16 cellular contexts compared by ENCODE assay signal in the genomic region with DNA sequence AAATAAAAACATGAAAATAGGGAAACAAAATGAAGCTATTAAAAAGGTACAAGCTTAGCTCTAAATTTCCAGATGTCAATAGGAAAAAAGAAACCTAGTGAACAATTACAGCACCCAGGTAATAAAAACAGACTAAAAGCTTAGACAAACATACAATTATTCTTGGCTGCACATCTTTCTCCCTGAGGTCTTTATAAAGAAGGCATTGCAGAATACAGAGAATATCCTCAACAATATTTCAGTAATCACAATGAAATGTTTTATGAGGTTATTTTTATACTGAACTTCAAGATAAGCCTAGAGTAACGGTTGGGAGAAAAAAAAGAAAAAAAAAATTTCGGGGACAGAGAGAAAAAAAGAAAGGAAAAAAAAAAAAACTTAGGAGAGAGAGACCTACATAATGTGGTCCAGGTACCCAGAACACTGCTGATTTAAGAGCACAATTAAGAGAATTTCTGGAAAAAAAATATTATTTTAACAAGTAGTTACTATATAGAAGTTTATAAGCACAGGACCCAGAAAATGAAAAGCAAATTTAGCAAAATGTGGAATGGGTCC. TPM values are rescaled to one million over a fixed set of nuclear protein-coding genes. Genes with fewer than 3 reads are reported as not detected.
DNase-seq lines count a peak whose midpoint lies in the region; ATAC-seq and TF ChIP-seq lines count a peak whose summit lies in the region.
"Had no signal": no experiment of that assay in that cellular context is flagged by ENCODE, and none has a peak within 500 bp of the region (broad histone marks: within the 10 kb centered on the region; RNA-seq: fewer than 3 reads in every experiment).

No MANE protein-coding gene starts in this region.

- peaks cover 100% of the 10 kb centered on the region for H3K79me2 ChIP-seq in GM23248 (ENCODE audit: insufficient read depth)

- intact Hi-C loops in CD4-positive, alpha-beta T cell (cut with DNase I, micrococcal nuclease), result loop anchor here in 1 of 2 experiments (2.0 kb wide), 1 partner anchor 14 kb away; no protein-coding TSS in a partner anchor

- no peaks in the 10 kb centered on the region for H3K9me3 ChIP-seq in CD4-positive, alpha-beta T cell (ENCODE audit: control insufficient read depth, low read length)
- H3K9me3 ChIP-seq in GM23248 (ENCODE audit: low read depth), result no peaks in the 10 kb centered on the region
- no peaks in the 10 kb centered on the region for H3K9me3 ChIP-seq in adipocyte (ENCODE audit: control insufficient read depth, low read length)
- H3K9me3 ChIP-seq: right atrium auricular region had no signal

- WGBS in GM23248 (ENCODE audit: low coverage in 1 of 2, low lambda C conversion rate in 2 of 2, missing lambda C conversion rate in 2 of 2), 2 experiments, result 13 to 17% methylated on average over 2 of the region's 2 CpGs

- POLR2A ChIA-PET in CD4-positive, alpha-beta T cell (lab: Charles Lee), result interaction anchor here (0.8 kb wide), 1 partner anchor 26 kb away, joined by 3 read pairs; a partner anchor contains a TSS

- H2AFZ ChIP-seq in GM23248, result no peak overlapping the region

- H3K9ac ChIP-seq in GM23248, result peak overlapping the region; percentile 34
- H3K9ac ChIP-seq in adipocyte (ENCODE audit: low read length), result peak overlapping the region; percentile 23
- H3K9ac ChIP-seq: BLaER1 treated with 17β-estradiol and CSF1 and Interleukin-3, amounts not matched to agents 10 nM and 100 nM had no signal

- H3K4me1 ChIP-seq in GM23248 (ENCODE audit: insufficient read depth) (peaks cover 35% of the 10 kb centered on the region), adipocyte (ENCODE audit: control insufficient read depth, insufficient read depth, low read length) (peaks cover 38% of the 10 kb centered on the region)

- TF ChIP-seq CTCF in CD4-positive, alpha-beta T cell (IDR thresholded peaks at IDR 0.05), result no peak
- no peak for TF ChIP-seq CTCF in nephron progenitor cell (IDR thresholded peaks at IDR 0.05)

- H3K4me1 Mint-ChIP-seq in CD4-positive, alpha-beta T cell (ENCODE audit: low read depth), result peaks cover 86% of the 10 kb centered on the region
- H3K4me1 Mint-ChIP-seq in nephron progenitor cell, result peaks cover 51% of the 10 kb centered on the region

- H4K20me1 ChIP-seq in GM23248 (ENCODE audit: insufficient read depth), result peaks cover 67% of the 10 kb centered on the region

- H3K4me2 ChIP-seq in GM23248 (ENCODE audit: unreplicated experiment), result peak overlapping the region; percentile 78
- H3K4me2 ChIP-seq: BLaER1 treated with 17β-estradiol and CSF1 and Interleukin-3, amounts not matched to agents 10 nM and 100 nM had no signal

- in situ Hi-C loops in GM23248 (cut with MboI), result no loop called here

- no peaks in the 10 kb centered on the region for H3K9me3 Mint-ChIP-seq in CD4-positive, alpha-beta T cell
- H3K9me3 Mint-ChIP-seq in nephron progenitor cell, result peaks cover 5% of the 10 kb centered on the region

- H3F3A ChIP-seq in GM23248 (ENCODE audit: insufficient read depth), result peaks cover 35% of the 10 kb centered on the region

- H3K9me2 ChIP-seq in GM23248 (ENCODE audit: insufficient read depth), result no peaks in the 10 kb centered on the region

- peak overlapping the region; percentile 72 for H3K27ac Mint-ChIP-seq in CD4-positive, alpha-beta T cell
- peak overlapping the region; percentile 31 for H3K27ac Mint-ChIP-seq in nephron progenitor cell

- ATAC-seq in CD4-positive, alpha-beta T cell (ENCODE audit: poor library complexity), result no peak
- no peak for ATAC-seq in GM21360 (IDR thresholded peaks at IDR 0.05; ENCODE audit: unreplicated experiment)
- ATAC-seq: Panc1 had no signal

- 0 out of 2 replicates have a peak overlapping the region, but pooled peaks have one; percentile 4 for H3K4me3 ChIP-seq in GM23248
- no peak overlapping the region for H3K4me3 ChIP-seq in adipocyte (ENCODE audit: low read length)
- H3K4me3 ChIP-seq: BLaER1 treated with 17β-estradiol and CSF1 and Interleukin-3, amounts not matched to agents 10 nM and 100 nM; right atrium auricular region had no signal

- peaks cover 72% of the 10 kb centered on the region for H3K36me3 Mint-ChIP-seq in CD4-positive, alpha-beta T cell (ENCODE audit: low read depth)
- peaks cover 87% of the 10 kb centered on the region for H3K36me3 Mint-ChIP-seq in nephron progenitor cell (ENCODE audit: low read depth)

- H3K27ac ChIP-seq in CD4-positive, alpha-beta T cell (ENCODE audit: low read depth, low read length), result no peak overlapping the region
- peak overlapping the region; percentile 70 for H3K27ac ChIP-seq in GM23248
- H3K27ac ChIP-seq: BLaER1 treated with 17β-estradiol and CSF1 and Interleukin-3, amounts not matched to agents 10 nM and 100 nM had no signal

- no peaks in the 10 kb centered on the region for H3K27me3 ChIP-seq in CD4-positive, alpha-beta T cell (ENCODE audit: control insufficient read depth, insufficient read depth, low read length)
- H3K27me3 ChIP-seq in GM23248 (replicated peaks; ENCODE audit: insufficient read depth) (no peaks in the 10 kb centered on the region), adipocyte (replicated peaks; ENCODE audit: control insufficient read depth, insufficient read depth, low read length) (no peaks in the 10 kb centered on the region)
- H3K27me3 ChIP-seq: BLaER1 treated with 17β-estradiol and CSF1 and Interleukin-3, amounts not matched to agents 10 nM and 100 nM; right atrium auricular region had no signal

- H3K27me3 Mint-ChIP-seq in CD4-positive, alpha-beta T cell, result no peaks in the 10 kb centered on the region
- H3K27me3 Mint-ChIP-seq in nephron progenitor cell (ENCODE audit: low read depth, poor library complexity), result no peaks in the 10 kb centered on the region

- no peak for DNase-seq in CD4-positive, alpha-beta T cell
- DNase-seq in GM23248 (no peak), adipocyte (ENCODE audit: low read depth) (no peak), nephron progenitor cell (no peak), GM19238 (ENCODE audit: insufficient read length, low spot score) (no peak), iPS-NIHi7 (ENCODE audit: extremely low spot score) (no peak)
- DNase-seq: activated naive CD4-positive, alpha-beta T cell; DND-41; effector memory CD4-positive, alpha-beta T cell; left ventricle myocardium superior; NCI-H2081 treated with DMSO at 0.1 percent for 48 hours; NCI-H526 had no signal

- peak overlapping the region; percentile 30 for H3K4me3 Mint-ChIP-seq in CD4-positive, alpha-beta T cell
- H3K4me3 Mint-ChIP-seq in nephron progenitor cell, result peak overlapping the region; percentile 13

- H3K36me3 ChIP-seq in GM23248 (ENCODE audit: low read depth) (peaks cover 37% of the 10 kb centered on the region), adipocyte (ENCODE audit: control insufficient read depth, insufficient read depth, low read length, severe bottlenecking) (peaks cover 33% of the 10 kb centered on the region)

- CTCF ChIA-PET in CD4-positive, alpha-beta T cell (lab: Charles Lee), result interaction anchor here (0.5 to 4.9 kb wide), 3 partner anchors 18 to 43 kb away, joined by 3 to 17 read pairs (median 3); no protein-coding TSS in a partner anchor

RNA-seq across cellular contexts. Expression of a gene that starts 26.5 kb away (rescaled TPM):
- total RNA-seq in CD4-positive, alpha-beta T cell, result 100 to 1,000 TPM; 122 to 125 TPM
- total RNA-seq in GM23248 (2014; rRNA removed; shearing (Covaris generic)), result 38.2 and 69.0 TPM in 2 replicates
- 10.9 and 12.2 TPM in 2 replicates for polyA plus RNA-seq in GM23248 (2016; fragmentation: Nextera tagmentation; extraction: Ambion mirVana)
